7 cellular contexts compared by ENCODE assay signal in the genomic region with DNA sequence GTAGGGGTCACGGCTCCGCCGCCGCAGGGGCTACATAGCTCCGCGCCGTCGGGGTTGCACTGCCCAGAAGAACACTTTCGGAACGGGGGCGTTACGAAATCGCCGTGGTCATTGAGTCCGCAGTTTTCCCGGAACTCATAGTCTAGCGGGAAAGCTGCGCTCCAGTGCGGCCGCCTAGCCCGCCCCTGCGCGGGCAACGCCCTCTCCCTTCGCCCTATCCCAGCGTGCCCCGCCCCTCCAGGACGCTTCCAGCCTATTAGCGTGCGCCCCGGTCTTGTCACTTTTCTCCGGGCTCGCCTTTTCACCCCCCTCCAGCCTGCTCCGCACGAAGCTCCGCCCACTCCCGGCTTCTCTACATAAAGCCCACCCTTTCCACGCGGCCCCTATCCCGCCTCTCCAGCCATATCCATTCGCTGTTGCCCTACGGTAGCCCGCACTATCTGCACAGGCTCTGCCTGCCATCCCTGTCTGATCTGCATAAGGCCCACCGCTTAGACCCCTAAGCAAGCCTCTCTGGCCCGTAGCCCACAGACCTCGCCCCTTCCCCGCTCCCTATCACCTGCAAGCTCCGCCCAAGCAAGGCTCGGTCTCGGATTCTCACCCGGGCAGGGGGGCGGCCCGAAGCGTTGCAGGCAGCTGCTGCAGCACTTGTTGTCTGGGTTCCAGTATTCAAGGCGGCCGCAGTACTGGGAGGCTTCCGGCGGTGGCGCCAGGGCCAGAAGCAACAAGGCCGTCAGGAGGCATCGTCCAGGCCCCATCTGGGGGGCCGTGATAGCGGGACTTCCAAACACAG. TPM values are rescaled to one million over a fixed set of nuclear protein-coding genes. Genes with fewer than 3 reads are reported as not detected.
A peak's percentile ranks its signal among the peaks of the same experiment; 100 is the strongest.
DNase-seq lines count a peak whose midpoint lies in the region; ATAC-seq and TF ChIP-seq lines count a peak whose summit lies in the region.

No MANE protein-coding gene starts in this region.

- peak; percentile 75 for TF ChIP-seq POLR2A in GM18505 (IDR thresholded peaks at IDR 0.05; ENCODE audit: borderline replicate concordance, extremely low read depth, insufficient read depth, insufficient read length)

- H3K4me3 ChIP-seq in astrocyte of the cerebellum (ENCODE audit: low read depth, low read length), result peak overlapping the region; percentile 55

- intact Hi-C loops in sciatic nerve (cut with DNase I), result no loop called here

- in situ Hi-C loops in astrocyte of the cerebellum (cut with HindIII; ENCODE audit: low sequenced_read_pairs), result no loop called here

- TF ChIP-seq CTCF in astrocyte of the cerebellum (IDR thresholded peaks at IDR 0.05; ENCODE audit: low read depth, low read length, missing control alignments), result peak; percentile 10

- DNase-seq in NCI-H2029 (lab: John Stamatoyannopoulos, UW), result peak; percentile 97
- peak; percentile 94 for DNase-seq in T-helper 9 cell
- DNase-seq in astrocyte of the cerebellum (ENCODE audit: low read depth), result peak; percentile 91
- DNase-seq in hypothalamus (lab: John Stamatoyannopoulos, UW), result peak; percentile 52 to 99 (median 96)
- peak; percentile 99 for DNase-seq in sciatic nerve (ENCODE audit: low spot score)

- ATAC-seq in GM18505 (IDR thresholded peaks at IDR 0.05; ENCODE audit: unreplicated experiment) (peak; percentile 54), HG02973 (IDR thresholded peaks at IDR 0.05; ENCODE audit: unreplicated experiment) (peak; percentile 46), sciatic nerve (peak; percentile 90)

RNA-seq across cellular contexts. Expression of gene IGFLR1, which starts 1.6 kb away (rescaled TPM):
- total RNA-seq in sciatic nerve, result 10.8 TPM

RNA-seq across cellular contexts. Expression of gene U2AF1L4, which starts 4.6 kb away (rescaled TPM):
- total RNA-seq in sciatic nerve, result 22.9 TPM

RNA-seq across cellular contexts. Expression of gene PSENEN, which starts 4.8 kb away (rescaled TPM):
- 45.6 TPM for total RNA-seq in sciatic nerve

RNA-seq across cellular contexts. Expression of gene LIN37, which starts 7.8 kb away (rescaled TPM):
- total RNA-seq in sciatic nerve, result 12.3 TPM

RNA-seq across cellular contexts. Expression of gene HSPB6, which starts 16.2 kb away (rescaled TPM):
- total RNA-seq in sciatic nerve, result 79.7 TPM

Comparison
In these comparisons a context has a peak if more than half of its experiments do, and no peak if none do; other contexts are left out.
1. Peak in every context shown above with its lines: DNase-seq, ATAC-seq and H3K4me3 ChIP-seq.